Comparison of ENCODE assay signal across 10 cellular contexts in genomic region chr3:138381950-138382715, GRCh38. TPM values are rescaled to one million over a fixed set of nuclear protein-coding genes. Genes with fewer than 3 reads are reported as not detected.
DNase-seq lines count a peak whose midpoint lies in the region; ATAC-seq and TF ChIP-seq lines count a peak whose summit lies in the region.
"Had no signal": no experiment of that assay in that cellular context is flagged by ENCODE, and none has a peak within 500 bp of the region (broad histone marks: within the 10 kb centered on the region; RNA-seq: fewer than 3 reads in every experiment).

No MANE protein-coding gene starts in this region.

- no peaks in the 10 kb centered on the region for H3K36me3 ChIP-seq in right lobe of liver

- TF ChIP-seq POLR2A in right lobe of liver (IDR thresholded peaks at IDR 0.05) = no peak

- no peaks in the 10 kb centered on the region for H3K27me3 ChIP-seq in right lobe of liver

- intact Hi-C loops in right lobe of liver (cut with DNase I) = no loop called here

- TF ChIP-seq EP300 in Ishikawa (IDR thresholded peaks at IDR 0.05; ENCODE audit: borderline replicate concordance) = no peak

- TF ChIP-seq CTCF in right lobe of liver (IDR thresholded peaks at IDR 0.05) = no peak
- no peak for TF ChIP-seq CTCF in GM13977 (IDR thresholded peaks at IDR 0.05; ENCODE audit: extremely low read depth, insufficient read depth, missing control alignments)

- H3K4me1 ChIP-seq in right lobe of liver = peaks cover 0 to 9% (median 0%) of the 10 kb centered on the region in 4 donors

- H3K27ac ChIP-seq in right lobe of liver = peak overlapping the region in 2 of 3 donors; percentile 6 to 30
- H3K27ac ChIP-seq: KMS-11, VCaP had no signal

- ATAC-seq in right lobe of liver = peak; percentile 94 to 100 (median 98)

- TF ChIP-seq RAD21 in Ishikawa (IDR thresholded peaks at IDR 0.05; ENCODE audit: low read depth) = no peak

- in situ Hi-C loops in GM13977 (cut with MboI; ENCODE audit: low pct_unique_long_range_greater_than_20kb, low sequenced_read_pairs, unreplicated experiment) = no loop called here

- WGBS in right lobe of liver (ENCODE audit: insufficient coverage, low coverage, low lambda C conversion rate, missing lambda C conversion rate) = 67% methylated on average over 1 of the region's 3 CpGs

- DNase-seq in ecto neural progenitor cell (ENCODE audit: low spot score) (peak; percentile 61), right lobe of liver (peak; percentile 79 to 81 (median 80)), superior temporal gyrus (ENCODE audit: extremely low spot score) (peak; percentile 67), GM13977 (ENCODE audit: low spot score) (no peak), NCI-H2196 treated with DMSO at 0.1 percent for 48 hours (lab: John Stamatoyannopoulos, UW; ENCODE audit: unreplicated experiment) (no peak), NCI-H2081 treated with DMSO at 0.1 percent for 48 hours (lab: John Stamatoyannopoulos, UW) (no peak)
- DNase-seq in activated CD4-positive, CD25-positive, alpha-beta regulatory T cell treated with anti-CD3 and anti-CD28 coated beads, Interleukin-2, amount 50 U/mL, for 72 hours = no peak

- H3K9me3 ChIP-seq in right lobe of liver = no peaks in the 10 kb centered on the region

- no peak overlapping the region for H3K4me3 ChIP-seq in right lobe of liver

TF ChIP-seq in Ishikawa, 13 proteins besides CTCF, POLR2A, EP300 and RAD21:
- TF ChIP-seq TCF12 (IDR thresholded peaks at IDR 0.05; ENCODE audit: low read depth) (no peak), CREB1 (IDR thresholded peaks at IDR 0.05; ENCODE audit: low read depth) (no peak), TEAD4 (IDR thresholded peaks at IDR 0.05) (no peak), REST (IDR thresholded peaks at IDR 0.05; ENCODE audit: low read depth) (no peak), ZBTB7A (IDR thresholded peaks at IDR 0.05; ENCODE audit: low read depth) (no peak), NFIC (IDR thresholded peaks at IDR 0.05) (no peak), EGR1 (IDR thresholded peaks at IDR 0.05) (no peak), CEBPB (IDR thresholded peaks at IDR 0.05) (peak; percentile 76)

RNA-seq across cellular contexts. Expression of gene MRAS, which starts 33.8 kb away (rescaled TPM):
- 1 to 10 TPM; 2.5 to 7.9 (median 6.9) TPM for total RNA-seq in right lobe of liver

RNA-seq across cellular contexts. Expression of gene ESYT3, which starts 52.3 kb away (rescaled TPM):
- total RNA-seq in right lobe of liver = under 1 TPM in 5 of 6 experiments, not detected in 1; 0.05 to 0.92 (median 0.29) TPM

RNA-seq across cellular contexts. Expression of gene NME9, which starts 52.5 kb away (rescaled TPM):
- not detected for total RNA-seq in right lobe of liver

Comparison
In these comparisons a context has a peak if more than half of its experiments do, and no peak if none do; other contexts are left out.
1. DNase-seq: peak in ecto neural progenitor cell (single experiment), right lobe of liver (3 of 3) and superior temporal gyrus (single experiment); none in activated CD4-positive, CD25-positive, alpha-beta regulatory T cell treated with anti-CD3 and anti-CD28 coated beads, Interleukin-2, amount 50 U/mL, for 72 hours (single experiment), GM13977 (single experiment), NCI-H2196 treated with DMSO at 0.1 percent for 48 hours (single experiment) and NCI-H2081 treated with DMSO at 0.1 percent for 48 hours (single experiment).